In the genomic region with DNA sequence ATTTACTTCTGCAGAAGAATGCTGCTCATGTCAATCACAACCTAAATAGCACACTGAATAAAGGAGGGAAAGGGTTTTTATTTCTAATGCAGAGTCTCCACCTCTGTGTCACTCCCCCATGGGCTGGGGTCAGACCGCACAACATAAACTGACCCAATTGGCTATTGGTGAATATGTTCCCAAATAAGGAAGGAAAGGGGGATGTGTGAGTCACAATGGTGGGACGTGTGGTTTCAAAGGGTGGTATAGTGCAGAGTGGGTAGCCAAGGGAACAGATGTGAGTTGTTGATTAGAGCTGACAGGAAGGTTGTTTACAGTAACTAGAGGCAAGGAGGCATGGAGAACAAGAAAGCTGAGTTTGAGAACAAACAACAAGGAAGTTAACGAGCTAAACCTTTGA, we compare ENCODE assay signal across 27 cellular contexts.
"Had no signal": no experiment of that assay in that cellular context is flagged by ENCODE, and none has a peak within 500 bp of the region (broad histone marks: within the 10 kb centered on the region; RNA-seq: fewer than 3 reads in every experiment).

No MANE protein-coding gene starts in this region.

- H3K9me3 ChIP-seq: testis had no signal

- DNase-seq: activated CD4-positive, alpha-beta T cell treated with anti-CD3 and anti-CD28 coated beads for 48 hours; activated CD4-positive, alpha-beta T cell treated with anti-CD3 and anti-CD28 coated beads, Interleukin-2, amount 50 U/mL, for 48 hours; activated CD8-positive, alpha-beta memory T cell treated with anti-CD3 and anti-CD28 coated beads, Interleukin-2, amount 50 U/mL, for 48 hours; activated gamma-delta T cell; activated naive CD4-positive, alpha-beta T cell treated with anti-CD3 and anti-CD28 coated beads, Interleukin-2, amount 10 ng/mL, durations not matched to agents 7 days and 5 days; activated naive CD8-positive, alpha-beta T cell treated with anti-CD3 and anti-CD28 coated beads, Interleukin-2, amount 10 ng/mL, durations not matched to agents 7 days and 5 days; activated T-cell treated with anti-CD3 and anti-CD28 coated beads, Interleukin-2, amount 50 U/mL, for 24 hours; amniotic stem cell; cortex of kidney; effector memory CD8-positive, alpha-beta T cell; foreskin fibroblast; head of caudate nucleus; hippocampal formation; kidney; left colon; mammary epithelial cell; naive B cell; right cardiac atrium; spleen; stimulated activated CD4-positive, alpha-beta T cell treated with anti-CD3 and anti-CD28 coated beads, Interleukin-2, amount 100 ng/mL, for 48 hours; stimulated activated naive CD8-positive, alpha-beta T cell treated with anti-CD3 and anti-CD28 coated beads, Interleukin-15, Interleukin-2, amounts not matched to agents 100 U/mL and 50 U/mL, for 24 hours; testis; transverse colon had no signal

- H3K36me3 Mint-ChIP-seq: activated naive CD4-positive, alpha-beta T cell treated with anti-CD3 and anti-CD28 coated beads, Interleukin-2, amount 10 ng/mL, durations not matched to agents 7 days and 5 days; activated naive CD8-positive, alpha-beta T cell treated with anti-CD3 and anti-CD28 coated beads, Interleukin-2, amount 10 ng/mL, durations not matched to agents 7 days and 5 days; mesothelial cell of epicardium; naive B cell had no signal

- H3K27me3 Mint-ChIP-seq: activated naive CD4-positive, alpha-beta T cell treated with anti-CD3 and anti-CD28 coated beads, Interleukin-2, amount 10 ng/mL, durations not matched to agents 7 days and 5 days; activated naive CD8-positive, alpha-beta T cell treated with anti-CD3 and anti-CD28 coated beads, Interleukin-2, amount 10 ng/mL, durations not matched to agents 7 days and 5 days; activated T-cell treated with anti-CD3 and anti-CD28 coated beads, Interleukin-2, amount 50 U/mL, for 24 hours; effector memory CD8-positive, alpha-beta T cell; naive B cell had no signal

- H3K4me3 Mint-ChIP-seq: activated naive CD4-positive, alpha-beta T cell treated with anti-CD3 and anti-CD28 coated beads, Interleukin-2, amount 10 ng/mL, durations not matched to agents 7 days and 5 days; activated naive CD8-positive, alpha-beta T cell treated with anti-CD3 and anti-CD28 coated beads, Interleukin-2, amount 10 ng/mL, durations not matched to agents 7 days and 5 days; activated T-cell treated with anti-CD3 and anti-CD28 coated beads, Interleukin-2, amount 50 U/mL, for 24 hours; effector memory CD8-positive, alpha-beta T cell; mesothelial cell of epicardium had no signal

- H3K36me3 ChIP-seq: spleen, transverse colon had no signal

- ATAC-seq: activated CD4-positive, CD25-positive, alpha-beta regulatory T cell treated with anti-CD3 and anti-CD28 coated beads, Interleukin-2, amount 50 U/mL, for 24 hours; effector memory CD8-positive, alpha-beta T cell; esophagus mucosa; left colon; right cardiac atrium; stimulated activated naive CD8-positive, alpha-beta T cell treated with anti-CD3 and anti-CD28 coated beads, Interleukin-15, Interleukin-2, amounts not matched to agents 100 U/mL and 50 U/mL, for 24 hours had no signal

- H3K4me1 Mint-ChIP-seq: activated naive CD4-positive, alpha-beta T cell treated with anti-CD3 and anti-CD28 coated beads, Interleukin-2, amount 10 ng/mL, durations not matched to agents 7 days and 5 days; activated naive CD8-positive, alpha-beta T cell treated with anti-CD3 and anti-CD28 coated beads, Interleukin-2, amount 10 ng/mL, durations not matched to agents 7 days and 5 days; mesothelial cell of epicardium; naive B cell had no signal

- H3K27me3 ChIP-seq: spleen, testis, transverse colon had no signal

- H3K4me3 ChIP-seq: spleen, testis, transverse colon had no signal

- H3K4me1 ChIP-seq: spleen, testis, transverse colon had no signal

- H3K27ac Mint-ChIP-seq: activated naive CD4-positive, alpha-beta T cell treated with anti-CD3 and anti-CD28 coated beads, Interleukin-2, amount 10 ng/mL, durations not matched to agents 7 days and 5 days; activated naive CD8-positive, alpha-beta T cell treated with anti-CD3 and anti-CD28 coated beads, Interleukin-2, amount 10 ng/mL, durations not matched to agents 7 days and 5 days; activated T-cell treated with anti-CD3 and anti-CD28 coated beads, Interleukin-2, amount 50 U/mL, for 24 hours; effector memory CD8-positive, alpha-beta T cell; mesothelial cell of epicardium had no signal

- H3K27ac ChIP-seq: spleen, testis, transverse colon, VCaP had no signal
